In genomic region chr9:128102861-128103588, GRCh38 we compare ENCODE assay signal across 1 cellular context.
A peak's percentile ranks its signal among the peaks of the same experiment; 100 is the strongest.
TF ChIP-seq lines count a peak whose summit lies in the region.

No MANE protein-coding gene starts in this region.

TF ChIP-seq in HepG2, 621 proteins besides CTCF, POLR2A, EP300 and RAD21 (continued from another document and continues in another):
- TF ChIP-seq POGZ (CRISPR knock-in tag; IDR thresholded peaks at IDR 0.05) (peak; percentile 90), ATRX (CRISPR knock-in tag; IDR thresholded peaks at IDR 0.05; ENCODE audit: borderline replicate concordance) (no peak), ZC3H13 (CRISPR knock-in tag; IDR thresholded peaks at IDR 0.05) (peak; percentile 89), AHDC1 (CRISPR knock-in tag; IDR thresholded peaks at IDR 0.05; ENCODE audit: borderline replicate concordance) (peak; percentile 90), TAF1 (CRISPR knock-in tag; IDR thresholded peaks at IDR 0.05) (no peak), RERE (CRISPR knock-in tag; IDR thresholded peaks at IDR 0.05; ENCODE audit: low read depth) (peak; percentile 88), HDAC1 (CRISPR knock-in tag; IDR thresholded peaks at IDR 0.05) (peak; percentile 96), ZSCAN29 (CRISPR knock-in tag; conservative IDR thresholded peaks at IDR 0.05) (peak; percentile 95), SNAPC2 (CRISPR knock-in tag; IDR thresholded peaks at IDR 0.05) (no peak), HMGXB3 (CRISPR knock-in tag; IDR thresholded peaks at IDR 0.05; ENCODE audit: borderline replicate concordance) (peak; percentile 88), ZNF616 (CRISPR knock-in tag; IDR thresholded peaks at IDR 0.05; ENCODE audit: low read depth) (0 out of 2 replicates have a peak, but pooled peaks have one; percentile 55), ZFP91 (CRISPR knock-in tag; IDR thresholded peaks at IDR 0.05; ENCODE audit: borderline replicate concordance) (peak; percentile 87), ZNF30 (CRISPR knock-in tag; IDR thresholded peaks at IDR 0.05) (0 out of 2 replicates have a peak, but pooled peaks have one; percentile 6), ZNF510 (CRISPR knock-in tag; IDR thresholded peaks at IDR 0.05; ENCODE audit: low read depth) (peak; percentile 97), RFX5 (IDR thresholded peaks at IDR 0.05; ENCODE audit: low read depth, low read length) (0 out of 2 replicates have a peak, but pooled peaks have one; percentile 7), HDAC6 (IDR thresholded peaks at IDR 0.05; ENCODE audit: low read depth, low read length) (no peak), ETV6 (CRISPR knock-in tag; conservative IDR thresholded peaks at IDR 0.05) (0 out of 2 replicates have a peak, but pooled peaks have one; percentile 41), ZNF274 (CRISPR knock-in tag; IDR thresholded peaks at IDR 0.05) (peak; percentile 98), BCL6 (CRISPR knock-in tag; IDR thresholded peaks at IDR 0.05) (peak; percentile 91), HOXA9 (CRISPR knock-in tag; IDR thresholded peaks at IDR 0.05; ENCODE audit: borderline replicate concordance) (peak; percentile 77; the same call in 1 of the 2 replicates), HNRNPH1 (optimal IDR thresholded peaks at IDR 0.05; ENCODE audit: low read depth, low read length) (no peak), ZNF615 (CRISPR knock-in tag; IDR thresholded peaks at IDR 0.05; ENCODE audit: borderline replicate concordance) (no peak; the same call in 1 of the 2 replicates), MED13 (CRISPR knock-in tag; IDR thresholded peaks at IDR 0.05) (peak; percentile 58; the same call in 1 of the 2 replicates), CBFB (CRISPR knock-in tag; IDR thresholded peaks at IDR 0.05) (peak; percentile 80), BORCS8-MEF2B (CRISPR knock-in tag; IDR thresholded peaks at IDR 0.05) (peak; percentile 82), ZNF230 (CRISPR knock-in tag; IDR thresholded peaks at IDR 0.05) (peak; percentile 74)
- TF ChIP-seq, protein P1, sequence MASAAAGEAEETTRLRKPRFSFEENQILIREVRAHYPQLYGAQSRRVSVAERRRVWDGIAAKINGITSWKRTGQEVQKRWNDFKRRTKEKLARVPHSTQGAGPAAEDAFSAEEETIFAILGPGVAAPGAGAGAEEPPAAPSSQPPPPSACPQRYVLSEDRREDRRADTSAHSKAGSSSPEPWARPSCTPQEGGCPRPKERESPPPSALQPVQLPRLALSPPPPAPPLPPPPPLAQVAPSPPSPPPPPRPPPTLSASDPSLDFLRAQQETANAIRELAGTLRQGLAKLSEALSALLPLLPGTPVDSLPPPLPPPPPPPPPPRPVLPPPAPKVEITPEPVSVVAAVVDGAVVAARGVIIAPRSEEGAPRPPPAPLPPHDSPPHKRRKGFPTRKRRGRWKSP (CRISPR knock-in tag; IDR thresholded peaks at IDR 0.05), result peak; percentile 79; the same call in 1 of the 2 replicates
- TF ChIP-seq, protein P2, sequence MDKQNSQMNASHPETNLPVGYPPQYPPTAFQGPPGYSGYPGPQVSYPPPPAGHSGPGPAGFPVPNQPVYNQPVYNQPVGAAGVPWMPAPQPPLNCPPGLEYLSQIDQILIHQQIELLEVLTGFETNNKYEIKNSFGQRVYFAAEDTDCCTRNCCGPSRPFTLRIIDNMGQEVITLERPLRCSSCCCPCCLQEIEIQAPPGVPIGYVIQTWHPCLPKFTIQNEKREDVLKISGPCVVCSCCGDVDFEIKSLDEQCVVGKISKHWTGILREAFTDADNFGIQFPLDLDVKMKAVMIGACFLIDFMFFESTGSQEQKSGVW (CRISPR knock-in tag; IDR thresholded peaks at IDR 0.05; ENCODE audit: borderline replicate concordance), result no peak
- TF ChIP-seq, protein P3, sequence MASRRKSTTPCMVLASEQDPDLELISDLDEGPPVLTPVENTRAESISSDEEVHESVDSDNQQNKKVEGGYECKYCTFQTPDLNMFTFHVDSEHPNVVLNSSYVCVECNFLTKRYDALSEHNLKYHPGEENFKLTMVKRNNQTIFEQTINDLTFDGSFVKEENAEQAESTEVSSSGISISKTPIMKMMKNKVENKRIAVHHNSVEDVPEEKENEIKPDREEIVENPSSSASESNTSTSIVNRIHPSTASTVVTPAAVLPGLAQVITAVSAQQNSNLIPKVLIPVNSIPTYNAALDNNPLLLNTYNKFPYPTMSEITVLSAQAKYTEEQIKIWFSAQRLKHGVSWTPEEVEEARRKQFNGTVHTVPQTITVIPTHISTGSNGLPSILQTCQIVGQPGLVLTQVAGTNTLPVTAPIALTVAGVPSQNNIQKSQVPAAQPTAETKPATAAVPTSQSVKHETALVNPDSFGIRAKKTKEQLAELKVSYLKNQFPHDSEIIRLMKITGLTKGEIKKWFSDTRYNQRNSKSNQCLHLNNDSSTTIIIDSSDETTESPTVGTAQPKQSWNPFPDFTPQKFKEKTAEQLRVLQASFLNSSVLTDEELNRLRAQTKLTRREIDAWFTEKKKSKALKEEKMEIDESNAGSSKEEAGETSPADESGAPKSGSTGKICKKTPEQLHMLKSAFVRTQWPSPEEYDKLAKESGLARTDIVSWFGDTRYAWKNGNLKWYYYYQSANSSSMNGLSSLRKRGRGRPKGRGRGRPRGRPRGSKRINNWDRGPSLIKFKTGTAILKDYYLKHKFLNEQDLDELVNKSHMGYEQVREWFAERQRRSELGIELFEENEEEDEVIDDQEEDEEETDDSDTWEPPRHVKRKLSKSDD (CRISPR knock-in tag; IDR thresholded peaks at IDR 0.05; ENCODE audit: low read depth), result peak; percentile 75; the same call in 1 of the 2 replicates
- TF ChIP-seq, protein P4, sequence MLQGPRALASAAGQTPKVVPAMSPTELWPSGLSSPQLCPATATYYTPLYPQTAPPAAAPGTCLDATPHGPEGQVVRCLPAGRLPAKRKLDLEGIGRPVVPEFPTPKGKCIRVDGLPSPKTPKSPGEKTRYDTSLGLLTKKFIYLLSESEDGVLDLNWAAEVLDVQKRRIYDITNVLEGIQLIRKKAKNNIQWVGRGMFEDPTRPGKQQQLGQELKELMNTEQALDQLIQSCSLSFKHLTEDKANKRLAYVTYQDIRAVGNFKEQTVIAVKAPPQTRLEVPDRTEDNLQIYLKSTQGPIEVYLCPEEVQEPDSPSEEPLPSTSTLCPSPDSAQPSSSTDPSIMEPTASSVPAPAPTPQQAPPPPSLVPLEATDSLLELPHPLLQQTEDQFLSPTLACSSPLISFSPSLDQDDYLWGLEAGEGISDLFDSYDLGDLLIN (CRISPR knock-in tag; IDR thresholded peaks at IDR 0.05; ENCODE audit: borderline replicate concordance), result no peak
